13 cellular contexts compared by ENCODE assay signal in the genomic region with DNA sequence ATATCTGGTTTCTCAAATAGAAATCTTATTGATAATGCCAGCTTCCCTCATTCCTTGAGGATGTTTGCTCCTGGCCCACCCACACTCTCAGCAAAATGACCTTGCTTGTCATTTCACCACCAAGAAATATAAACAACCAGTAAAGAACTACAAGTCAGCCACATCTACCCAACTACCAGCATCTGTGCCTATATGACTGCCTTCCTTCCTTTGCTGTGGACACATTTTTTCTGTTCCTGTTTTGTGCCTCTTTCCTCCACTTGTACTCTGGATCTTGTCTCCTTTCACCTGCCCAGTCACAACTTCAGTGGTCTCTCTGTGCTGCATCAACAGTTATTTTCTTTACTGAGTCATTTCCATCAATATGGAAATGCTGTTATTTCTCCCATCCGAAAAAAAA. TPM values are rescaled to one million over a fixed set of nuclear protein-coding genes. Genes with fewer than 3 reads are reported as not detected.
A peak's percentile ranks its signal among the peaks of the same experiment; 100 is the strongest.
DNase-seq lines count a peak whose midpoint lies in the region; ATAC-seq and TF ChIP-seq lines count a peak whose summit lies in the region.
"Had no signal": no experiment of that assay in that cellular context is flagged by ENCODE, and none has a peak within 500 bp of the region (broad histone marks: within the 10 kb centered on the region; RNA-seq: fewer than 3 reads in every experiment).

No MANE protein-coding gene starts in this region.

- intact Hi-C loops in activated naive CD4-positive, alpha-beta T cell treated with anti-CD3 and anti-CD28 coated beads for 36 hours (cut with micrococcal nuclease), result loop anchor here (2.0 kb wide), 1 partner anchor 14 kb away; no protein-coding TSS in a partner anchor

- ATAC-seq in HG02981 (IDR thresholded peaks at IDR 0.05; ENCODE audit: unreplicated experiment) (peak; percentile 57), T-cell (replicated peaks in 1 of 4) (no peak)
- ATAC-seq: activated T-cell treated with anti-CD3 and anti-CD28 coated beads, Interleukin-2, amount 50 U/mL, for 4 hours had no signal

- no peaks in the 10 kb centered on the region for H3K9me3 Mint-ChIP-seq in activated naive CD4-positive, alpha-beta T cell treated with anti-CD3 and anti-CD28 coated beads for 36 hours
- H3K9me3 Mint-ChIP-seq in activated naive CD4-positive, alpha-beta T cell treated with anti-CD3 and anti-CD28 coated beads, Interleukin-2, amount 10 ng/mL, durations not matched to agents 7 days and 5 days, result no peaks in the 10 kb centered on the region
- H3K9me3 Mint-ChIP-seq in T-cell (no peaks in the 10 kb centered on the region), progenitor cell of endocrine pancreas (ENCODE audit: low read depth) (no peaks in the 10 kb centered on the region)
- H3K9me3 Mint-ChIP-seq: activated T-cell treated with anti-CD3 and anti-CD28 coated beads, Interleukin-2, amount 50 U/mL, for 4 hours; dendritic cell treated with granulocyte-macrophage colony-stimulating factor and Interleukin-4, amounts not matched to agents 40 ng/mL and 50 ng/mL, for 4 days had no signal

- peak overlapping the region; percentile 21 for H3K27ac Mint-ChIP-seq in activated naive CD4-positive, alpha-beta T cell treated with anti-CD3 and anti-CD28 coated beads for 36 hours
- H3K27ac Mint-ChIP-seq in activated naive CD4-positive, alpha-beta T cell treated with anti-CD3 and anti-CD28 coated beads, Interleukin-2, amount 10 ng/mL, durations not matched to agents 7 days and 5 days, result no peak overlapping the region
- H3K27ac Mint-ChIP-seq in T-cell (peak overlapping the region; percentile 44 to 69), progenitor cell of endocrine pancreas (no peak overlapping the region)
- H3K27ac Mint-ChIP-seq: dendritic cell treated with granulocyte-macrophage colony-stimulating factor and Interleukin-4, amounts not matched to agents 40 ng/mL and 50 ng/mL, for 4 days had no signal

- H3K4me3 Mint-ChIP-seq in activated naive CD4-positive, alpha-beta T cell treated with anti-CD3 and anti-CD28 coated beads for 36 hours, result no peak overlapping the region
- no peak overlapping the region for H3K4me3 Mint-ChIP-seq in activated naive CD4-positive, alpha-beta T cell treated with anti-CD3 and anti-CD28 coated beads, Interleukin-2, amount 10 ng/mL, durations not matched to agents 7 days and 5 days
- H3K4me3 Mint-ChIP-seq in T-cell (peak overlapping the region in 1 of 3 donors; percentile 24), progenitor cell of endocrine pancreas (ENCODE audit: low read depth) (no peak overlapping the region)
- H3K4me3 Mint-ChIP-seq: activated T-cell treated with anti-CD3 and anti-CD28 coated beads, Interleukin-2, amount 50 U/mL, for 4 hours; dendritic cell treated with granulocyte-macrophage colony-stimulating factor and Interleukin-4, amounts not matched to agents 40 ng/mL and 50 ng/mL, for 4 days had no signal

- POLR2A ChIA-PET in T-cell (lab: Charles Lee) (no interaction called here), GM10248 (lab: Yijun Ruan, JAX) (no interaction called here)

- H3K27me3 Mint-ChIP-seq in activated naive CD4-positive, alpha-beta T cell treated with anti-CD3 and anti-CD28 coated beads for 36 hours (ENCODE audit: low read depth), result no peaks in the 10 kb centered on the region
- H3K27me3 Mint-ChIP-seq in activated naive CD4-positive, alpha-beta T cell treated with anti-CD3 and anti-CD28 coated beads, Interleukin-2, amount 10 ng/mL, durations not matched to agents 7 days and 5 days, result no peaks in the 10 kb centered on the region
- H3K27me3 Mint-ChIP-seq in T-cell, result no peaks in the 10 kb centered on the region
- no peaks in the 10 kb centered on the region for H3K27me3 Mint-ChIP-seq in progenitor cell of endocrine pancreas
- H3K27me3 Mint-ChIP-seq: dendritic cell treated with granulocyte-macrophage colony-stimulating factor and Interleukin-4, amounts not matched to agents 40 ng/mL and 50 ng/mL, for 4 days had no signal

- peak overlapping the region; percentile 17 for H3K27ac ChIP-seq in temporal lobe (ENCODE audit: low read depth, low read length)
- H3K27ac ChIP-seq: SJSA1, uterus had no signal

- H3K36me3 Mint-ChIP-seq in activated naive CD4-positive, alpha-beta T cell treated with anti-CD3 and anti-CD28 coated beads for 36 hours (ENCODE audit: low read depth), result peaks cover 24% of the 10 kb centered on the region
- peaks cover 33% of the 10 kb centered on the region for H3K36me3 Mint-ChIP-seq in activated naive CD4-positive, alpha-beta T cell treated with anti-CD3 and anti-CD28 coated beads, Interleukin-2, amount 10 ng/mL, durations not matched to agents 7 days and 5 days
- H3K36me3 Mint-ChIP-seq in T-cell, result peaks cover 34% of the 10 kb centered on the region
- peaks cover 8% of the 10 kb centered on the region for H3K36me3 Mint-ChIP-seq in progenitor cell of endocrine pancreas (ENCODE audit: insufficient read depth)

- DNase-seq in activated naive CD4-positive, alpha-beta T cell treated with anti-CD3 and anti-CD28 coated beads for 36 hours, result no peak
- DNase-seq in activated naive CD4-positive, alpha-beta T cell treated with anti-CD3 and anti-CD28 coated beads, Interleukin-2, amount 10 ng/mL, durations not matched to agents 7 days and 5 days, result no peak
- DNase-seq in T-cell, result no peak
- no peak for DNase-seq in GM10248 (ENCODE audit: extremely low spot score)
- DNase-seq in NCI-H1417 treated with DMSO at 0.1 percent for 48 hours (lab: John Stamatoyannopoulos, UW), result no peak
- DNase-seq in progenitor cell of endocrine pancreas (ENCODE audit: low spot score, unreplicated experiment), result no peak
- DNase-seq: activated T-cell treated with anti-CD3 and anti-CD28 coated beads, Interleukin-2, amount 50 U/mL, for 4 hours; NCI-H187; uterus had no signal

- TF ChIP-seq CTCF in GM10248 (IDR thresholded peaks at IDR 0.05; ENCODE audit: control extremely low read depth, extremely low read depth, low read depth, missing control alignments), result no peak
- no peak for TF ChIP-seq CTCF in progenitor cell of endocrine pancreas (IDR thresholded peaks at IDR 0.05; ENCODE audit: unreplicated experiment)

- H3K4me1 Mint-ChIP-seq in activated naive CD4-positive, alpha-beta T cell treated with anti-CD3 and anti-CD28 coated beads for 36 hours (ENCODE audit: low read depth), result peaks cover 71% of the 10 kb centered on the region
- peaks cover 34% of the 10 kb centered on the region for H3K4me1 Mint-ChIP-seq in activated naive CD4-positive, alpha-beta T cell treated with anti-CD3 and anti-CD28 coated beads, Interleukin-2, amount 10 ng/mL, durations not matched to agents 7 days and 5 days
- H3K4me1 Mint-ChIP-seq in T-cell (peaks cover 79 to 85% (median 81%) of the 10 kb centered on the region in 3 donors), progenitor cell of endocrine pancreas (ENCODE audit: low read depth) (peaks cover 27% of the 10 kb centered on the region)

- CTCF ChIA-PET in activated naive CD4-positive, alpha-beta T cell treated with anti-CD3 and anti-CD28 coated beads for 36 hours (lab: Charles Lee), result interaction anchor here (0.6 kb wide), 1 partner anchor 19 kb away, joined by 3 read pairs; no protein-coding TSS in a partner anchor
- CTCF ChIA-PET in activated naive CD4-positive, alpha-beta T cell treated with anti-CD3 and anti-CD28 coated beads, Interleukin-2, amount 10 ng/mL, durations not matched to agents 7 days and 5 days (lab: Charles Lee), result no interaction called here
- CTCF ChIA-PET in T-cell (lab: Charles Lee), result no interaction called here
- CTCF ChIA-PET in GM10248 (lab: Yijun Ruan, JAX), result interaction anchor here (1.2 to 1.8 kb wide), 4 partner anchors 10 to 102 kb away, joined by 3 to 6 read pairs (median 4); a partner anchor contains a TSS

RNA-seq across cellular contexts. Expression of a gene that starts 20.3 kb away (rescaled TPM):
- total RNA-seq in activated naive CD4-positive, alpha-beta T cell treated with anti-CD3 and anti-CD28 coated beads for 36 hours, result 100 to 1,000 TPM; 101 to 117 TPM
- total RNA-seq in T-cell, result 100 to 1,000 TPM in 4 of 5 donors, 10 to 100 TPM in 1; 99.8 to 122 (median 107) TPM
- total RNA-seq in temporal lobe, result 274 TPM
- total RNA-seq in progenitor cell of endocrine pancreas, result 69.3 and 75.3 TPM in 2 replicates

Comparison
In these comparisons a context has a peak if more than half of its experiments do, and no peak if none do; other contexts are left out.
1. H3K27ac Mint-ChIP-seq: peak in activated naive CD4-positive, alpha-beta T cell treated with anti-CD3 and anti-CD28 coated beads for 36 hours (single experiment) and T-cell (2 of 2); none in activated naive CD4-positive, alpha-beta T cell treated with anti-CD3 and anti-CD28 coated beads, Interleukin-2, amount 10 ng/mL, durations not matched to agents 7 days and 5 days (single experiment) and progenitor cell of endocrine pancreas (single experiment).
2. CTCF ChIA-PET loops: an anchor here in activated naive CD4-positive, alpha-beta T cell treated with anti-CD3 and anti-CD28 coated beads for 36 hours (0.6 kb wide) and GM10248 (1.2 to 1.8 kb wide); none called in activated naive CD4-positive, alpha-beta T cell treated with anti-CD3 and anti-CD28 coated beads, Interleukin-2, amount 10 ng/mL, durations not matched to agents 7 days and 5 days and T-cell.